Comparison of ENCODE assay signal across 12 cellular contexts in the genomic region with DNA sequence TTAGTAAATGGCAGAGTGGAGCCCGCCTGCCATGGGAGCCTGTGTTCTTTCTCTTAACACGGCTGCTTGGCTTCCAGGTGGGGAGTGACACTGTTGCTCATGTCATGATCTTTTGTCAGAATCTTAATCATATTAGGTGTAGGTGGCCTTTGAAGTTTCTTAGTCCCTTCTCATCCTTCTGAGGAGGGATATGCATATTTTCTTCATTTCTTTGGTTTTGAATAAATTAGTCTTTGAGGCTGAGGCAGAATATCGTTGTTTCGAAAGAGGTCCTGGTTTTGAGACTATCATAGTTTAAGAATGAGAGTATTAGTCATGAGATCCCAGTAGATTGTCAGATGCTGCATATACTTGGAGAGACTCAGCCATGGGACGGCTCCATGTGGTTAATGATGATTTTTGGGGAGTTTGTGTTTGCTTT. TPM values are rescaled to one million over a fixed set of nuclear protein-coding genes. Genes with fewer than 3 reads are reported as not detected.
A peak's percentile ranks its signal among the peaks of the same experiment; 100 is the strongest.
DNase-seq lines count a peak whose midpoint lies in the region; ATAC-seq lines count a peak whose summit lies in the region.
"Had no signal": no experiment of that assay in that cellular context is flagged by ENCODE, and none has a peak within 500 bp of the region (broad histone marks: within the 10 kb centered on the region; RNA-seq: fewer than 3 reads in every experiment).

No MANE protein-coding gene starts in this region.

- H3K9me3 Mint-ChIP-seq in activated T-cell treated with anti-CD3 and anti-CD28 coated beads, Interleukin-2, amount 50 U/mL, for 24 hours, result no peaks in the 10 kb centered on the region
- H3K9me3 Mint-ChIP-seq in activated naive CD8-positive, alpha-beta T cell (ENCODE audit: low read depth), result no peaks in the 10 kb centered on the region
- H3K9me3 Mint-ChIP-seq in stimulated activated naive CD8-positive, alpha-beta T cell treated with anti-CD3 and anti-CD28 coated beads, Interleukin-15, amount 100 ng/mL, for 72 hours, result no peaks in the 10 kb centered on the region
- H3K9me3 Mint-ChIP-seq: memory B cell had no signal

- H3K14ac ChIP-seq in mesenchymal stem cell (ENCODE audit: low read length in 2 of 2), result no peak overlapping the region

- no peaks in the 10 kb centered on the region for H3K27me3 Mint-ChIP-seq in activated T-cell treated with anti-CD3 and anti-CD28 coated beads, Interleukin-2, amount 50 U/mL, for 24 hours
- H3K27me3 Mint-ChIP-seq in activated naive CD8-positive, alpha-beta T cell, result no peaks in the 10 kb centered on the region
- H3K27me3 Mint-ChIP-seq in stimulated activated naive CD8-positive, alpha-beta T cell treated with anti-CD3 and anti-CD28 coated beads, Interleukin-15, amount 100 ng/mL, for 72 hours, result no peaks in the 10 kb centered on the region
- H3K27me3 Mint-ChIP-seq: memory B cell had no signal

- H3K4me3 ChIP-seq in mesenchymal stem cell (ENCODE audit: insufficient read depth in 1 of 2, low read depth in 1 of 2, low read length in 2 of 2), result no peak overlapping the region
- H3K4me3 ChIP-seq: BLaER1, esophagus muscularis mucosa had no signal

- H3K36me3 ChIP-seq in mesenchymal stem cell (ENCODE audit: control insufficient read depth in 1 of 2, insufficient read depth in 2 of 2, low read depth in 1 of 2, low read length in 2 of 2), result no peaks in the 10 kb centered on the region
- H3K36me3 ChIP-seq: esophagus muscularis mucosa had no signal

- H2BK120ac ChIP-seq in mesenchymal stem cell (ENCODE audit: low read depth, low read length), result peak overlapping the region; percentile 85

- no peak overlapping the region for H3K4ac ChIP-seq in mesenchymal stem cell (ENCODE audit: low read depth in 1 of 2, low read length in 2 of 2)

- peak overlapping the region in 1 of 2 experiments; percentile 4 for H2BK12ac ChIP-seq in mesenchymal stem cell (ENCODE audit: low read length in 2 of 2)

- H3K27me3 ChIP-seq in mesenchymal stem cell (ENCODE audit: control insufficient read depth in 1 of 2, insufficient read depth in 1 of 2, low read length in 2 of 2), result no peaks in the 10 kb centered on the region
- H3K27me3 ChIP-seq: BLaER1, esophagus muscularis mucosa had no signal

- peaks cover 26% of the 10 kb centered on the region for H3K4me1 Mint-ChIP-seq in activated T-cell treated with anti-CD3 and anti-CD28 coated beads, Interleukin-2, amount 50 U/mL, for 24 hours (ENCODE audit: low read depth)
- H3K4me1 Mint-ChIP-seq in activated naive CD8-positive, alpha-beta T cell (ENCODE audit: low read depth), result peaks cover 10% of the 10 kb centered on the region
- H3K4me1 Mint-ChIP-seq in stimulated activated naive CD8-positive, alpha-beta T cell treated with anti-CD3 and anti-CD28 coated beads, Interleukin-15, amount 100 ng/mL, for 72 hours, result peaks cover 19% of the 10 kb centered on the region

- peak overlapping the region; percentile 20 for H3K4me3 Mint-ChIP-seq in activated T-cell treated with anti-CD3 and anti-CD28 coated beads, Interleukin-2, amount 50 U/mL, for 24 hours
- no peak overlapping the region for H3K4me3 Mint-ChIP-seq in activated naive CD8-positive, alpha-beta T cell
- peak overlapping the region; percentile 47 to 59 for H3K4me3 Mint-ChIP-seq in stimulated activated naive CD8-positive, alpha-beta T cell treated with anti-CD3 and anti-CD28 coated beads, Interleukin-15, amount 100 ng/mL, for 72 hours
- H3K4me3 Mint-ChIP-seq: memory B cell had no signal

- no peak overlapping the region for H3K4me2 ChIP-seq in mesenchymal stem cell (ENCODE audit: low read length, poor library complexity, severe bottlenecking)
- H3K4me2 ChIP-seq: BLaER1 had no signal

- no peaks in the 10 kb centered on the region for H3K9me3 ChIP-seq in mesenchymal stem cell (ENCODE audit: control insufficient read depth, low read length)
- H3K9me3 ChIP-seq: esophagus muscularis mucosa had no signal

- peak; percentile 91 for ATAC-seq in stimulated activated naive CD8-positive, alpha-beta T cell treated with anti-CD3 and anti-CD28 coated beads, Interleukin-15, amount 100 ng/mL, for 72 hours
- ATAC-seq in GM18867 (IDR thresholded peaks at IDR 0.05; ENCODE audit: unreplicated experiment) (no peak), GM19455 (IDR thresholded peaks at IDR 0.05; ENCODE audit: unreplicated experiment) (no peak)

- H3K23ac ChIP-seq in mesenchymal stem cell (ENCODE audit: low read length in 2 of 2), result no peak overlapping the region

- peak overlapping the region in 1 of 2 experiments; percentile 86 for H3K18ac ChIP-seq in mesenchymal stem cell (ENCODE audit: low read depth in 1 of 2, low read length in 2 of 2)

- peaks cover 13% of the 10 kb centered on the region for H3K36me3 Mint-ChIP-seq in activated T-cell treated with anti-CD3 and anti-CD28 coated beads, Interleukin-2, amount 50 U/mL, for 24 hours (ENCODE audit: low read depth)
- H3K36me3 Mint-ChIP-seq in activated naive CD8-positive, alpha-beta T cell, result peaks cover 14% of the 10 kb centered on the region
- H3K36me3 Mint-ChIP-seq: memory B cell had no signal

- 57% methylated on average over 5 of the region's 5 CpGs for WGBS in mesenchymal stem cell

- no peaks in the 10 kb centered on the region for H3K4me1 ChIP-seq in mesenchymal stem cell (ENCODE audit: control insufficient read depth, insufficient read depth, low read depth, low read length)

- H3K79me1 ChIP-seq in mesenchymal stem cell (replicated peaks; ENCODE audit: low read length, poor library complexity, severe bottlenecking), result peaks cover 26% of the 10 kb centered on the region

- no peak overlapping the region for H3K27ac ChIP-seq in mesenchymal stem cell (ENCODE audit: low read length, poor library complexity, severe bottlenecking)
- H3K27ac ChIP-seq: BLaER1, esophagus muscularis mucosa had no signal

- peak overlapping the region; percentile 60 for H3K9ac ChIP-seq in mesenchymal stem cell (ENCODE audit: low read length)
- H3K9ac ChIP-seq: BLaER1 had no signal

- H2BK15ac ChIP-seq in mesenchymal stem cell (ENCODE audit: low read depth, poor library complexity, severe bottlenecking), result no peak overlapping the region

- no peak overlapping the region for H4K8ac ChIP-seq in mesenchymal stem cell (ENCODE audit: low read length)

- no peak for DNase-seq in activated T-cell treated with anti-CD3 and anti-CD28 coated beads, Interleukin-2, amount 50 U/mL, for 24 hours
- DNase-seq in activated T-cell treated with anti-CD3 and anti-CD28 coated beads, Interleukin-2, amount 50 U/mL, for 1 hour, result no peak
- peak; percentile 77 for DNase-seq in mesenchymal stem cell
- DNase-seq in stimulated activated naive CD8-positive, alpha-beta T cell treated with anti-CD3 and anti-CD28 coated beads, Interleukin-15, amount 100 ng/mL, for 72 hours, result peak in 1 of 2 donors; percentile 16
- DNase-seq in NCI-H1694 treated with DMSO at 0.1 percent for 48 hours (lab: John Stamatoyannopoulos, UW), result no peak
- DNase-seq: activated gamma-delta T cell treated with Interleukin-2 at 50 U/mL for 16 hours had no signal

- H3K27ac Mint-ChIP-seq in activated T-cell treated with anti-CD3 and anti-CD28 coated beads, Interleukin-2, amount 50 U/mL, for 24 hours, result peak overlapping the region; percentile 90
- peak overlapping the region; percentile 50 for H3K27ac Mint-ChIP-seq in activated naive CD8-positive, alpha-beta T cell
- H3K27ac Mint-ChIP-seq in stimulated activated naive CD8-positive, alpha-beta T cell treated with anti-CD3 and anti-CD28 coated beads, Interleukin-15, amount 100 ng/mL, for 72 hours, result peak overlapping the region in 1 of 2 donors; percentile 1
- H3K27ac Mint-ChIP-seq: memory B cell had no signal

- no peak overlapping the region for H2AK5ac ChIP-seq in mesenchymal stem cell (ENCODE audit: low read length, severe bottlenecking)

- no peak overlapping the region for H4K91ac ChIP-seq in mesenchymal stem cell (ENCODE audit: low read length)

- no peak overlapping the region for H2AFZ ChIP-seq in mesenchymal stem cell (ENCODE audit: low read depth, low read length)

- no peak overlapping the region for H2BK5ac ChIP-seq in mesenchymal stem cell (ENCODE audit: low read depth, low read length, poor library complexity, severe bottlenecking)

RNA-seq across cellular contexts. Expression of a gene that starts 28.9 kb away (rescaled TPM):
- polyA plus RNA-seq in mesenchymal stem cell (2013, experiment 1 of 2), result 12.1 TPM
- 13.1 TPM for polyA plus RNA-seq in mesenchymal stem cell (2013, experiment 2 of 2)

RNA-seq across cellular contexts. Expression of a gene that starts 34.5 kb away (rescaled TPM):
- polyA plus RNA-seq in mesenchymal stem cell (2013, experiment 1 of 2), result 32.2 TPM
- polyA plus RNA-seq in mesenchymal stem cell (2013, experiment 2 of 2), result 30.9 TPM
